9 cellular contexts compared by ENCODE assay signal in genomic region chr13:23570099-23570926, GRCh38. TPM values are rescaled to one million over a fixed set of nuclear protein-coding genes. Genes with fewer than 3 reads are reported as not detected.
DNase-seq lines count a peak whose midpoint lies in the region; ATAC-seq, FAIRE-seq and TF ChIP-seq lines count a peak whose summit lies in the region.
"Had no signal": no experiment of that assay in that cellular context is flagged by ENCODE, and none has a peak within 500 bp of the region (broad histone marks: within the 10 kb centered on the region; RNA-seq: fewer than 3 reads in every experiment).

A gene with protein sequence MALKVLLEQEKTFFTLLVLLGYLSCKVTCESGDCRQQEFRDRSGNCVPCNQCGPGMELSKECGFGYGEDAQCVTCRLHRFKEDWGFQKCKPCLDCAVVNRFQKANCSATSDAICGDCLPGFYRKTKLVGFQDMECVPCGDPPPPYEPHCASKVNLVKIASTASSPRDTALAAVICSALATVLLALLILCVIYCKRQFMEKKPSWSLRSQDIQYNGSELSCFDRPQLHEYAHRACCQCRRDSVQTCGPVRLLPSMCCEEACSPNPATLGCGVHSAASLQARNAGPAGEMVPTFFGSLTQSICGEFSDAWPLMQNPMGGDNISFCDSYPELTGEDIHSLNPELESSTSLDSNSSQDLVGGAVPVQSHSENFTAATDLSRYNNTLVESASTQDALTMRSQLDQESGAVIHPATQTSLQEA (plus strand): TSS chr13:23570412. CDS start chr13:23590184, 19,772 bp downstream.

- dilution Hi-C loops in IMR-90 (cut with HindIII; ENCODE audit: low sequenced_read_pairs, unreplicated experiment) = no loop called here

- peaks cover 0 to 5% (median under 1%) of the 10 kb centered on the region in 4 donors for H3K4me1 Mint-ChIP-seq in CD4-positive, alpha-beta memory T cell

- no peak within 1 kb of the TSS for H3K27ac Mint-ChIP-seq in CD4-positive, alpha-beta memory T cell

- peak within 1 kb of the TSS; percentile 87 for H2BK120ac ChIP-seq in IMR-90 (ENCODE audit: low read depth, low read length)

- H4K8ac ChIP-seq in IMR-90 (ENCODE audit: low read depth in 2 of 2, low read length in 2 of 2) = peak within 1 kb of the TSS; percentile 15 to 67

- H3K79me1 ChIP-seq in IMR-90 (ENCODE audit: low read depth in 1 of 2, low read length in 2 of 2) = 0 out of 4 replicates have a peak, but pooled peaks cover 0 to 4% of the 10 kb centered on the region in 2 experiments

- intact Hi-C loops in IMR-90 (cut with micrococcal nuclease) = loop anchor here (1.0 to 10.0 kb wide), 5 partner anchors 60 to 204 kb away; no protein-coding TSS in a partner anchor
- intact Hi-C loops in CD4-positive, alpha-beta memory T cell (cut with micrococcal nuclease) = loop anchor here (10.0 kb wide), 1 partner anchor 184 kb away; no protein-coding TSS in a partner anchor

- peak within 1 kb of the TSS; percentile 10; the same call in 1 of the 2 replicates for H2AK5ac ChIP-seq in IMR-90 (ENCODE audit: low read depth, low read length)

- H4K20me1 ChIP-seq in IMR-90 (ENCODE audit: insufficient read depth, low read length) = no peaks in the 10 kb centered on the region

- peak within 1 kb of the TSS; percentile 48 for H3K27ac ChIP-seq in IMR-90 (ENCODE audit: insufficient read depth, low read length)
- no peak within 1 kb of the TSS for H3K27ac ChIP-seq in CD4-positive, alpha-beta memory T cell (ENCODE audit: low read depth, low read length)
- H3K27ac ChIP-seq: neutrophil had no signal

- CTCF ChIA-PET in IMR-90 (lab: Yijun Ruan, JAX) = interaction anchor here (1.1 to 1.6 kb wide), 4 partner anchors 9 to 117 kb away, joined by 3 read pairs; no protein-coding TSS in a partner anchor
- CTCF ChIA-PET in CD4-positive, alpha-beta memory T cell (lab: Charles Lee; ENCODE audit: partially characterized antibody) = no interaction called here

- no peak within 1 kb of the TSS for H3K4me3 Mint-ChIP-seq in CD4-positive, alpha-beta memory T cell

- in situ Hi-C loops in IMR-90 (cut with MboI; ENCODE audit: low sequenced_read_pairs) = no loop called here

- H3K4me2 ChIP-seq in IMR-90 (ENCODE audit: low read depth, low read length) = peak within 1 kb of the TSS; percentile 95

- peak within 1 kb of the TSS; percentile 82 for H2AFZ ChIP-seq in IMR-90 (replicated peaks; ENCODE audit: low read length, poor library complexity)

- H3K14ac ChIP-seq in IMR-90 (replicated peaks; ENCODE audit: low read depth, low read length) = peak within 1 kb of the TSS; percentile 90

- H3K56ac ChIP-seq in IMR-90 (ENCODE audit: extremely low read depth, insufficient read depth, low read length) = peak within 1 kb of the TSS; percentile 27

- peak within 1 kb of the TSS; percentile 91 for H3K18ac ChIP-seq in IMR-90 (ENCODE audit: low read depth, low read length)

- peak; percentile 84 for ATAC-seq in IMR-90 (ENCODE audit: low read depth)
- no peak for ATAC-seq in GM18520 (IDR thresholded peaks at IDR 0.05; ENCODE audit: unreplicated experiment)
- no peak for ATAC-seq in HG03460 (IDR thresholded peaks at IDR 0.05; ENCODE audit: unreplicated experiment)

- no peak for TF ChIP-seq RAD21 in IMR-90 (IDR thresholded peaks at IDR 0.05; ENCODE audit: low read length)

- DNase-seq in IMR-90 = peak; percentile 91
- DNase-seq in cerebellum (ENCODE audit: low spot score) = no peak
- DNase-seq in lung microvascular endothelial cell (ENCODE audit: low read depth in 2 of 2) = peak; percentile 7 to 42
- DNase-seq in effector CD4-positive, alpha-beta T cell = no peak
- no peak for DNase-seq in CD4-positive, alpha-beta memory T cell

- H3K4me3 ChIP-seq in IMR-90 (ENCODE audit: insufficient read depth, low read depth, low read length) = peak within 1 kb of the TSS; percentile 53
- H3K4me3 ChIP-seq in CD4-positive, alpha-beta memory T cell (ENCODE audit: low read length in 2 of 2) = no peak within 1 kb of the TSS

- 8% methylated on average over 2 of the region's 11 CpGs; no CpG with 5 or more reads in 1 of the 2 experiments for WGBS in IMR-90 (ENCODE audit: extremely low coverage in 2 of 2, insufficient read length in 1 of 2), 2 experiments

- BruUV-seq in IMR-90 (replicated peaks; lab: Mats Ljungman, UMichigan) = TSS peak; percentile 59

- peak within 1 kb of the TSS; percentile 86 for H3K23ac ChIP-seq in IMR-90 (ENCODE audit: low read depth, low read length)

- POLR2A ChIA-PET in IMR-90 (lab: Charles Lee; ENCODE audit: unreplicated experiment) = no interaction called here
- POLR2A ChIA-PET in CD4-positive, alpha-beta memory T cell (lab: Charles Lee; ENCODE audit: partially characterized antibody) = no interaction called here

- H3K36me3 Mint-ChIP-seq in CD4-positive, alpha-beta memory T cell = no peaks in the 10 kb centered on the region

- peaks cover 31 to 51% of the 10 kb centered on the region in 2 donors for H3K27me3 Mint-ChIP-seq in CD4-positive, alpha-beta memory T cell

- peak within 1 kb of the TSS; percentile 27 for H2BK5ac ChIP-seq in IMR-90 (ENCODE audit: low read depth, low read length, poor library complexity, severe bottlenecking)

- peaks cover 2% of the 10 kb centered on the region; the same call in 1 of the 2 replicates for H3K4me1 ChIP-seq in IMR-90 (ENCODE audit: control insufficient read depth, insufficient read depth, low read length)
- H3K4me1 ChIP-seq in CD4-positive, alpha-beta memory T cell (ENCODE audit: insufficient read depth, low read length) = no peaks in the 10 kb centered on the region

- TF ChIP-seq POLR2A in IMR-90 (IDR thresholded peaks at IDR 0.05; ENCODE audit: low read depth, low read length) = no peak

- no peaks in the 10 kb centered on the region for H3K9me3 Mint-ChIP-seq in CD4-positive, alpha-beta memory T cell

- peak within 1 kb of the TSS; percentile 58 for H4K91ac ChIP-seq in IMR-90 (ENCODE audit: insufficient read depth, low read depth, low read length)

- peak within 1 kb of the TSS; percentile 87 for H2BK20ac ChIP-seq in IMR-90 (ENCODE audit: low read depth, low read length)

- H3K9ac ChIP-seq in IMR-90 (ENCODE audit: low read depth, low read length) = peak within 1 kb of the TSS; percentile 73

- no peaks in the 10 kb centered on the region for H3K9me3 ChIP-seq in IMR-90 (ENCODE audit: control insufficient read depth, insufficient read depth, low read length)
- H3K9me3 ChIP-seq in CD4-positive, alpha-beta memory T cell (ENCODE audit: control insufficient read depth in 1 of 2, low read length in 2 of 2) = no peaks in the 10 kb centered on the region
- H3K9me3 ChIP-seq: neutrophil had no signal

- H3K27me3 ChIP-seq in IMR-90 (ENCODE audit: control insufficient read depth, insufficient read depth, low read length) = no peaks in the 10 kb centered on the region
- peaks cover 14% of the 10 kb centered on the region for H3K27me3 ChIP-seq in CD4-positive, alpha-beta memory T cell (ENCODE audit: insufficient read depth, low read length)

- H4K5ac ChIP-seq in IMR-90 (ENCODE audit: low read depth, low read length) = peak within 1 kb of the TSS; percentile 86

- peak within 1 kb of the TSS; percentile 83 for H3K4ac ChIP-seq in IMR-90 (ENCODE audit: low read depth, low read length)

- FAIRE-seq in A204.1 (lab: Jason Lieb, UNC) = peak; percentile 100

- H2BK15ac ChIP-seq in IMR-90 (ENCODE audit: low read depth, low read length) = peak within 1 kb of the TSS; percentile 72

- TF ChIP-seq CTCF in IMR-90 (conservative IDR thresholded peaks at IDR 0.05; ENCODE audit: low read depth, low read length) = no peak

- H2AK9ac ChIP-seq in IMR-90 (replicated peaks; ENCODE audit: low read depth, low read length, poor library complexity) = peak within 1 kb of the TSS; percentile 7

- H3K9me1 ChIP-seq in IMR-90 (ENCODE audit: insufficient read depth, low read length) = no peaks in the 10 kb centered on the region

- H3K36me3 ChIP-seq in IMR-90 (ENCODE audit: control insufficient read depth, insufficient read depth, low read length) = peaks cover 2% of the 10 kb centered on the region; the same call in 1 of the 2 replicates
- H3K36me3 ChIP-seq in CD4-positive, alpha-beta memory T cell (ENCODE audit: insufficient read depth, low read length) = no peaks in the 10 kb centered on the region
- H3K36me3 ChIP-seq: neutrophil had no signal

TF ChIP-seq in IMR-90, 13 proteins besides CTCF, POLR2A, EP300 and RAD21:
- TF ChIP-seq CHD1 (IDR thresholded peaks at IDR 0.05; ENCODE audit: low read depth, low read length) (no peak), FOS (IDR thresholded peaks at IDR 0.05; ENCODE audit: low read depth, low read length) (no peak), USF2 (IDR thresholded peaks at IDR 0.05; ENCODE audit: low read depth, low read length) (no peak), BHLHE40 (IDR thresholded peaks at IDR 0.05; ENCODE audit: low read depth, low read length) (no peak), RCOR1 (IDR thresholded peaks at IDR 0.05; ENCODE audit: insufficient replicate concordance, low read length) (no peak), MXI1 (IDR thresholded peaks at IDR 0.05; ENCODE audit: borderline replicate concordance, low read depth, low read length) (no peak)

RNA-seq across cellular contexts. Expression of the gene that starts here (rescaled TPM):
- total RNA-seq in IMR-90 (2012; rRNA removed) (18.6 and 21.9 TPM in 2 replicates), cerebellum (31.3 TPM), lung microvascular endothelial cell (under 0.01 and 0.22 TPM in 2 replicates)
- 19.8 and 26.3 TPM in 2 replicates for polyA plus RNA-seq in IMR-90 (2012; rRNA removed)
- 22.9 and 37.5 TPM in 2 replicates for polyA plus RNA-seq in IMR-90 (2012; cell fraction: cytosol; rRNA removed)
- polyA plus RNA-seq in IMR-90 (2012; cell fraction: nucleus; rRNA removed; ENCODE audit: low replicate concordance) = 17.5 and 57.8 TPM in 2 replicates
- total RNA-seq in CD4-positive, alpha-beta memory T cell = not detected
- under 1 TPM in 1 of 2 donors, not detected in 1; 0.27 TPM for polyA plus RNA-seq in CD4-positive, alpha-beta memory T cell

Comparison
In these comparisons a context has a peak if more than half of its experiments do, and no peak if none do; other contexts are left out.
1. RNA of the gene that starts here (total RNA-seq): 31.3 TPM in cerebellum (single experiment) and 18.6 to 21.9 TPM in IMR-90; not detected in CD4-positive, alpha-beta memory T cell and under 0.01 to 0.22 TPM in lung microvascular endothelial cell; every median in the first group is over 10 times any median in the second.
2. RNA of the gene that starts here (polyA plus RNA-seq): 17.5 to 57.8 TPM in IMR-90; 0.27 TPM in CD4-positive, alpha-beta memory T cell; every median in the first group is over 10 times any median in the second.
3. Peak in DNase-seq in lung microvascular endothelial cell; RNA of the gene not detected or under 1 TPM.